ENCODE assay signal across 8 cellular contexts in the genomic region with DNA sequence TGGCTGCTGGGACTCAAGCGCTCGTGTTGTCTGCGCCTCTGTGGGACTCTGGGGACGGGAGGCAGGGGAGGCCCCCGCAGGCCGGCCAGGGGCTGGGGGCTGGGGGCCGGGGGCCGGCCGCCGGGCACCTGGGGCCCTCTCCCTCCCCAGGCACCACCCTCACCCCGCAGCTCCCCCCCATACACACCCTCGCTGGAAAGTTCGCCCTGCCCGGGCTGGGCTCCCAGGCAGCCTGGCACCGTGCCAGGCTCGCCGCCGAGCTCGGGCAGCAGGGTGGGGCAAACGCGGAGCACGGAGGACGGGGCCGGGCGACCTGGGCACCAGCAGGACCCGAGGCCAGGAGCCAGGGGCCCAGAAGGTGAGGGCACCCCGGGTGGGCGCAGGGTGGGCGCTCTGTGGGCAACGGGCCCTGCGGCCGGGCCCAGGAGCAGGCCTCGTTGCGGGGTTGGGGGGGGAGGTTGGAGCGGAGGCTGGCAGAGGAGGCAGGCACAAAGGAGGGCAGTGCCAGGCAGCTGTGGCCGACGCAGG.
DNase-seq lines count a peak whose midpoint lies in the region; ATAC-seq and TF ChIP-seq lines count a peak whose summit lies in the region.

No MANE protein-coding gene starts in this region.

- H4K20me1 ChIP-seq in PC-3 (ENCODE audit: low read length): no peaks in the 10 kb centered on the region

- peak; percentile 89 for DNase-seq in DMS 273 (lab: John Stamatoyannopoulos, UW; ENCODE audit: unreplicated experiment)
- no peak for DNase-seq in DMS 273 treated with DMSO at 0.1 percent for 48 hours (lab: John Stamatoyannopoulos, UW)
- DNase-seq in PC-3: peak; percentile 79
- DNase-seq in activated naive CD4-positive, alpha-beta T cell treated with anti-CD3 and anti-CD28 coated beads for 36 hours: peak; percentile 57
- peak; percentile 89 for DNase-seq in pons (ENCODE audit: low spot score)

- intact Hi-C loops in PC-3 (cut with micrococcal nuclease): loop anchor here (2.0 to 5.0 kb wide), 2 partner anchors 15 to 41 kb away; no protein-coding TSS in a partner anchor
- intact Hi-C loops in activated naive CD4-positive, alpha-beta T cell treated with anti-CD3 and anti-CD28 coated beads for 36 hours (cut with micrococcal nuclease): loop anchor here (1.0 kb wide), 1 partner anchor 17 kb away; no protein-coding TSS in a partner anchor

- H3K4me1 ChIP-seq in PC-3 (ENCODE audit: insufficient read depth, low read length): peaks cover 58% of the 10 kb centered on the region
- H3K4me1 ChIP-seq in gastroesophageal sphincter: peaks cover 7 to 93% (median 55%) of the 10 kb centered on the region in 3 donors

- H3K27ac ChIP-seq in PC-3 (ENCODE audit: low read length): peak overlapping the region; percentile 96
- peak overlapping the region; percentile 95 to 100 (median 98) for H3K27ac ChIP-seq in gastroesophageal sphincter

- peak overlapping the region; percentile 86 for H3K9ac ChIP-seq in PC-3 (ENCODE audit: low read length)

- no TSS peak for BruUV-seq in PC-3 (replicated peaks; lab: Mats Ljungman, UMichigan)

- no peaks in the 10 kb centered on the region for H3K27me3 Mint-ChIP-seq in activated naive CD4-positive, alpha-beta T cell treated with anti-CD3 and anti-CD28 coated beads for 36 hours (ENCODE audit: low read depth)

- peaks cover 53% of the 10 kb centered on the region for H3K4me1 Mint-ChIP-seq in activated naive CD4-positive, alpha-beta T cell treated with anti-CD3 and anti-CD28 coated beads for 36 hours (ENCODE audit: low read depth)

- H3K4me3 Mint-ChIP-seq in activated naive CD4-positive, alpha-beta T cell treated with anti-CD3 and anti-CD28 coated beads for 36 hours: peak overlapping the region; percentile 92

- peak in 1 of 2 donors; percentile 38 for TF ChIP-seq POLR2A in gastroesophageal sphincter (IDR thresholded peaks at IDR 0.05)

- peaks cover 4% of the 10 kb centered on the region for H3F3A ChIP-seq in PC-3 (ENCODE audit: low read length, unreplicated experiment)

- peak overlapping the region; percentile 97 for H3K27ac Mint-ChIP-seq in activated naive CD4-positive, alpha-beta T cell treated with anti-CD3 and anti-CD28 coated beads for 36 hours

- TF ChIP-seq EP300 in gastroesophageal sphincter (IDR thresholded peaks at IDR 0.05): no peak

- TF ChIP-seq CTCF in PC-3 (conservative IDR thresholded peaks at IDR 0.05; ENCODE audit: low read depth, low read length) (no peak), gastroesophageal sphincter (IDR thresholded peaks at IDR 0.05) (peak in 1 of 4 experiments; percentile 7)

- 0% methylated on average over 2 to 3 of the region's 37 CpGs for WGBS in gastroesophageal sphincter (ENCODE audit: low coverage in 1 of 2), 2 donors

- no peaks in the 10 kb centered on the region for H3K9me3 Mint-ChIP-seq in activated naive CD4-positive, alpha-beta T cell treated with anti-CD3 and anti-CD28 coated beads for 36 hours

- H3K9me3 ChIP-seq in PC-3 (ENCODE audit: low read length): no peaks in the 10 kb centered on the region
- H3K9me3 ChIP-seq in gastroesophageal sphincter: no peaks in the 10 kb centered on the region

- peak overlapping the region; percentile 69 for H3K4me3 ChIP-seq in PC-3 (ENCODE audit: low read length)
- H3K4me3 ChIP-seq in gastroesophageal sphincter: peak overlapping the region; percentile 79 to 88

- CTCF ChIA-PET in PC-3 (lab: Charles Lee): interaction anchor here (0.8 kb wide), 2 partner anchors 15 to 17 kb away, joined by 3 read pairs; no protein-coding TSS in a partner anchor
- CTCF ChIA-PET in activated naive CD4-positive, alpha-beta T cell treated with anti-CD3 and anti-CD28 coated beads for 36 hours (lab: Charles Lee): interaction anchor here (2.5 kb wide), 1 partner anchor 47 kb away, joined by 8 read pairs; no protein-coding TSS in a partner anchor

- peaks cover 5% of the 10 kb centered on the region for H3K36me3 Mint-ChIP-seq in activated naive CD4-positive, alpha-beta T cell treated with anti-CD3 and anti-CD28 coated beads for 36 hours (ENCODE audit: low read depth)

- H3K36me3 ChIP-seq in PC-3 (ENCODE audit: low read depth, low read length) (no peaks in the 10 kb centered on the region), gastroesophageal sphincter (no peaks in the 10 kb centered on the region)

- H3K4me2 ChIP-seq in PC-3 (ENCODE audit: low read length): peak overlapping the region; percentile 92

- H3K9me2 ChIP-seq in PC-3 (replicated peaks; ENCODE audit: low read length): no peaks in the 10 kb centered on the region

- H2AFZ ChIP-seq in PC-3 (ENCODE audit: low read length): no peak overlapping the region; the same call in 1 of the 2 replicates

- POLR2A ChIA-PET in PC-3 (lab: Charles Lee; ENCODE audit: unreplicated experiment): interaction anchor here (0.5 to 0.6 kb wide), 2 partner anchors 21 to 66 kb away, joined by 3 read pairs; no protein-coding TSS in a partner anchor

- H3K79me2 ChIP-seq in PC-3 (ENCODE audit: low read length): peaks cover 87% of the 10 kb centered on the region

- H3K27me3 ChIP-seq in PC-3 (ENCODE audit: low read length) (no peaks in the 10 kb centered on the region), gastroesophageal sphincter (no peaks in the 10 kb centered on the region)

- ATAC-seq in PC-3: peak; percentile 34
- peak; percentile 76 for ATAC-seq in gastroesophageal sphincter
- ATAC-seq in HG02852 (IDR thresholded peaks at IDR 0.05; ENCODE audit: unreplicated experiment): no peak
- ATAC-seq in GM18907 (IDR thresholded peaks at IDR 0.05; ENCODE audit: unreplicated experiment): no peak

Comparison
In these comparisons a context has a peak if more than half of its experiments do, and no peak if none do; other contexts are left out.
1. ATAC-seq: peak in PC-3 (single experiment) and gastroesophageal sphincter (single experiment); none in HG02852 (single experiment) and GM18907 (single experiment).